In genomic region chr5:107607656-107608368, GRCh38 we compare ENCODE assay signal across 15 cellular contexts.
DNase-seq lines count a peak whose midpoint lies in the region; ATAC-seq, FAIRE-seq and TF ChIP-seq lines count a peak whose summit lies in the region.
"Had no signal": no experiment of that assay in that cellular context is flagged by ENCODE, and none has a peak within 500 bp of the region (broad histone marks: within the 10 kb centered on the region; RNA-seq: fewer than 3 reads in every experiment).

No MANE protein-coding gene starts in this region.

- H3K4me1 ChIP-seq in A549 (peaks cover 53% of the 10 kb centered on the region), Panc1 (ENCODE audit: control insufficient read depth, insufficient read depth, low read length) (peaks cover 25% of the 10 kb centered on the region)

- no peak overlapping the region for H3K27ac Mint-ChIP-seq in natural killer cell
- H3K27ac Mint-ChIP-seq: activated CD8-positive, alpha-beta T cell treated with anti-CD3 and anti-CD28 coated beads for 36 hours; mesothelial cell of epicardium had no signal

- H3K9me3 ChIP-seq in A549 (no peaks in the 10 kb centered on the region), Panc1 (ENCODE audit: control insufficient read depth, insufficient read depth, low read depth, low read length) (no peaks in the 10 kb centered on the region)

- in situ Hi-C loops in G401 (cut with HindIII; ENCODE audit: low sequenced_read_pairs): no loop called here
- in situ Hi-C loops in Panc1 (cut with HindIII; ENCODE audit: low pct_unique_long_range_greater_than_20kb, low sequenced_read_pairs): no loop called here

- H3K9me3 Mint-ChIP-seq in natural killer cell: no peaks in the 10 kb centered on the region
- H3K9me3 Mint-ChIP-seq: activated CD8-positive, alpha-beta T cell treated with anti-CD3 and anti-CD28 coated beads for 36 hours; mesothelial cell of epicardium had no signal

- CTCF ChIA-PET in A549 (lab: Yijun Ruan, JAX) (interaction anchor here (1.5 kb wide), 1 partner anchor 17 kb away, joined by 3 read pairs; no protein-coding TSS in a partner anchor), Panc1 (lab: Charles Lee) (no interaction called here)

- H3K27ac ChIP-seq in A549 (no peak overlapping the region), Panc1 (ENCODE audit: low read length) (no peak overlapping the region)

- POLR2A ChIA-PET in A549 (lab: Yijun Ruan, JAX): no interaction called here
- POLR2A ChIA-PET in Panc1 (lab: Charles Lee): no interaction called here

- H3K36me3 Mint-ChIP-seq in natural killer cell: no peaks in the 10 kb centered on the region
- H3K36me3 Mint-ChIP-seq: mesothelial cell of epicardium had no signal

- no peak for TF ChIP-seq EP300 in A549 (IDR thresholded peaks at IDR 0.05)

- peaks cover 3 to 42% of the 10 kb centered on the region in 2 donors for H3K27me3 Mint-ChIP-seq in natural killer cell (ENCODE audit: low read depth in 2 of 2)

- H3K4me2 ChIP-seq in A549: peak overlapping the region; percentile 33

- ATAC-seq in A549 (peak; percentile 15 to 50; a peak in 3 of 6 replicates), Panc1 (no peak), natural killer cell (no peak), HG02884 (IDR thresholded peaks at IDR 0.05; ENCODE audit: unreplicated experiment) (no peak)
- ATAC-seq: activated CD8-positive, alpha-beta T cell treated with anti-CD3 and anti-CD28 coated beads for 36 hours had no signal

- H3K4me3 ChIP-seq in A549: no peak overlapping the region
- no peak overlapping the region for H3K4me3 ChIP-seq in Panc1 (ENCODE audit: low read depth in 2 of 2, low read length in 2 of 2)

- H3K36me3 ChIP-seq in Panc1 (ENCODE audit: control insufficient read depth, insufficient read depth, low read length): no peaks in the 10 kb centered on the region

- DNase-seq in A549 (ENCODE audit: low read depth in 1 of 2, low spot score in 1 of 2) (peak in 1 of 2 experiments; percentile 12), G401 (ENCODE audit: low spot score) (peak; percentile 64), Panc1 (ENCODE audit: low read depth, low spot score) (no peak), occipital lobe (lab: John Stamatoyannopoulos, UW) (no peak), natural killer cell (no peak)
- DNase-seq in stimulated activated naive CD4-positive, alpha-beta T cell treated with Interleukin-2 at 50 U/mL for 16 hours (lab: John Stamatoyannopoulos, UW): no peak
- DNase-seq: activated CD8-positive, alpha-beta T cell treated with anti-CD3 and anti-CD28 coated beads for 36 hours; activated effector memory CD4-positive, alpha-beta T cell treated with Interleukin-2 at 50 U/mL for 16 hours; AML-193; DMS79; NCI-H1105 had no signal

- TF ChIP-seq POLR2A in A549 (IDR thresholded peaks at IDR 0.05; ENCODE audit: low read length): no peak

- FAIRE-seq in A549 (lab: Jason Lieb, UNC) (no peak), islet of Langerhans (lab: Jason Lieb, UNC) (peak; percentile 27)
- FAIRE-seq: astrocyte had no signal

- intact Hi-C loops in Panc1 (cut with micrococcal nuclease; ENCODE audit: unreplicated experiment) (no loop called here), natural killer cell (cut with micrococcal nuclease) (no loop called here)

- TF ChIP-seq RAD21 in A549 (conservative IDR thresholded peaks at IDR 0.05 in 1 of 2, IDR thresholded peaks at IDR 0.05 in 1 of 2): no peak

- H3K4me1 Mint-ChIP-seq in natural killer cell: peaks cover 13 to 19% of the 10 kb centered on the region in 2 donors

- no TSS peak for BruUV-seq in Panc1 (replicated peaks; lab: Mats Ljungman, UMichigan)

- WGBS in A549 (ENCODE audit: missing lambda C conversion rate): 66% methylated on average over 9 of the region's 9 CpGs

- H3K4me3 Mint-ChIP-seq in natural killer cell: no peak overlapping the region
- H3K4me3 Mint-ChIP-seq: activated CD8-positive, alpha-beta T cell treated with anti-CD3 and anti-CD28 coated beads for 36 hours; mesothelial cell of epicardium had no signal

- no peaks in the 10 kb centered on the region for H3K27me3 ChIP-seq in Panc1 (ENCODE audit: control insufficient read depth, insufficient read depth, low read length)

- TF ChIP-seq CTCF in A549 (IDR thresholded peaks at IDR 0.05): no peak
- peak; percentile 21; the same call in 1 of the 2 replicates for TF ChIP-seq CTCF in Panc1 (IDR thresholded peaks at IDR 0.05)
- no peak for TF ChIP-seq CTCF in natural killer cell (IDR thresholded peaks at IDR 0.05)

TF ChIP-seq in A549, 52 proteins besides CTCF, POLR2A, EP300 and RAD21:
- TF ChIP-seq ZFP36 (IDR thresholded peaks at IDR 0.05; ENCODE audit: borderline replicate concordance, partially characterized antibody) (no peak), RARB (CRISPR knock-in tag; IDR thresholded peaks at IDR 0.05) (no peak), EHMT2 (IDR thresholded peaks at IDR 0.05; ENCODE audit: low read depth) (peak; percentile 11; the same call in 1 of the 2 replicates)

Comparison
In these comparisons a context has a peak if more than half of its experiments do, and no peak if none do; other contexts are left out.
1. ATAC-seq: peak in A549 (2 of 2); none in Panc1 (single experiment), natural killer cell (0 of 3) and HG02884 (single experiment).